ENCODE assay signal across 14 cellular contexts in genomic region chr22:45533731-45534130, GRCh38. TPM values are rescaled to one million over a fixed set of nuclear protein-coding genes. Genes with fewer than 3 reads are reported as not detected.
"Had no signal": no experiment of that assay in that cellular context is flagged by ENCODE, and none has a peak within 500 bp of the region (broad histone marks: within the 10 kb centered on the region; RNA-seq: fewer than 3 reads in every experiment).

No MANE protein-coding gene starts in this region.

- H3K36me3 ChIP-seq: left lung, ovary had no signal

- H3K4me1 ChIP-seq: left lung had no signal

- H3K27me3 ChIP-seq: ascending aorta, heart left ventricle, ovary, stomach had no signal

- DNase-seq: activated B cell treated with CpG ODN at 0.5 μM for 24 hours; activated CD4-positive, alpha-beta T cell treated with anti-CD3 and anti-CD28 coated beads, Interleukin-2, amount 10 ng/mL, durations not matched to agents 24 days and 14 days; activated naive CD4-positive, alpha-beta T cell treated with Interleukin-2 at 50 U/mL for 16 hours; activated naive CD8-positive, alpha-beta T cell treated with anti-CD3 and anti-CD28 coated beads, Interleukin-2, amount 50 U/mL, for 24 hours; foreskin melanocyte; heart left ventricle; islet precursor cell; left lung; stimulated activated CD4-positive, alpha-beta T cell treated with anti-CD3 and anti-CD28 coated beads, Interleukin-15, amount 100 ng/mL, for 24 hours; stimulated activated CD4-positive, alpha-beta T cell treated with anti-CD3 and anti-CD28 coated beads, Interleukin-4, amount 100 ng/mL, for 24 hours; stomach; T-helper 17 cell had no signal

- H3K4me3 ChIP-seq: ascending aorta, heart left ventricle, left lung, ovary, stomach had no signal

- H3K9me3 ChIP-seq: ascending aorta, heart left ventricle, left lung, ovary, stomach had no signal

- H3K27ac ChIP-seq: left lung had no signal

RNA-seq across cellular contexts. Expression of gene FBLN1, which starts 31.0 kb away (rescaled TPM):
- total RNA-seq: activated B cell treated with CpG ODN at 0.5 μM for 24 hours; activated CD4-positive, alpha-beta T cell treated with anti-CD3 and anti-CD28 coated beads, Interleukin-2, amount 10 ng/mL, durations not matched to agents 24 days and 14 days had no signal
